In the genomic region with DNA sequence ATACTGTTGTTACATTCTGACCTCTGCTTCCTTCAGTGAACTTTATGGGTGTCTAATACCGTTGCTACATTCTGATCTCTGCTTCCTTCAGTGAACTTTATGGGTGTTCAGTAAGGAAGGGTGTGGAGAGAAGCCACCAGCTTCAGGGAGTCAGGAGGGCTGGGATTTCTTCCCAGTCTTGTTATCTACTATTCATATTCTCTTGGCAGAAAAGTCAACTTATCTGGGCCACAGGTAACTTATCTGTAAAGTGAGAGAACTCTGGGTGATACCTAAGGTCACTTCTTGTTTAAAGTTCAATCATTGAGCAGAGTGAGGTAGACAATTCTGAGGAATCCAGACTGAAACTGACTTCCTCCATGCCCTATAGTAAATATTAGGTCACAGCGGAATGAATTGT, we compare ENCODE assay signal across 16 cellular contexts.
"Had no signal": no experiment of that assay in that cellular context is flagged by ENCODE, and none has a peak within 500 bp of the region (broad histone marks: within the 10 kb centered on the region; RNA-seq: fewer than 3 reads in every experiment).

No MANE protein-coding gene starts in this region.

- DNase-seq: activated B cell treated with CpG ODN at 0.5 μM for 24 hours; activated CD4-positive, alpha-beta T cell treated with anti-CD3 and anti-CD28 coated beads for 48 hours; activated gamma-delta T cell treated with Interleukin-2 at 50 U/mL for 16 hours; amniotic stem cell; effector memory CD4-positive, alpha-beta T cell; head of caudate nucleus; immature natural killer cell; natural killer cell; spleen; stimulated activated naive CD8-positive, alpha-beta T cell treated with anti-CD3 and anti-CD28 coated beads, Interleukin-15, amount 100 ng/mL, for 72 hours; upper lobe of right lung had no signal

- H3K9me3 ChIP-seq: neutrophil, prostate gland, spleen, upper lobe of right lung had no signal

- H3K27ac ChIP-seq: prostate gland, upper lobe of right lung had no signal

- H3K27me3 ChIP-seq: upper lobe of right lung had no signal

- H3K4me3 ChIP-seq: prostate gland, spleen, upper lobe of right lung had no signal

- H3K4me1 ChIP-seq: prostate gland, upper lobe of right lung had no signal

- FAIRE-seq: frontal cortex, TTC549 had no signal

- ATAC-seq: natural killer cell; sciatic nerve; stimulated activated naive CD8-positive, alpha-beta T cell treated with anti-CD3 and anti-CD28 coated beads, Interleukin-15, amount 100 ng/mL, for 72 hours; upper lobe of right lung had no signal

- H3K36me3 ChIP-seq: neutrophil, prostate gland, spleen, upper lobe of right lung had no signal
